8 cellular contexts compared by ENCODE assay signal in the genomic region with DNA sequence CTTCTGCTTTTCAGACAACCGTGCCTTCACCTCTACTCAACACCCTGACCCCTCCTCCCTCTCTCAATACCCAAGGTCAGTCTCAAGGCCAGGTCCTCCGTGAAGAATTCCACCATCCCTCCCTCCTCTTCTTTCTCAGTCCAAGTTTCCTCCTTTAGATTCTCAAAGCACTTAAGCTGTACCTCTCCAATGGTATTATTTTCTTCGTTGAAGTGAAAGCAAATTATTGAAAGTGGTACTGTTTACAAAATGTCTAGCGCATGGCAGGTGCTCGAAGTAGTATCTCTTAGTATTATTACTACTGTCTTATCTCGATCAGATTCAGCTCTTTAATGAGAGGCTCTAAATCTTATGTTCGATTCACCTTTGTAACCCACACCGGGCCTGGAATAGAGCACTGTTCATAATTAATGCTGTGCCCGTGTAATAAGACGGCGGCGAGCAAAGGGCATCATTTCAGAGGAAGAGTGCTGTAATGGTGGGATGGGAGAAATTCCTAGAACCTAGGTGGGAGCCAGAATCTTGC.
DNase-seq lines count a peak whose midpoint lies in the region; ATAC-seq and TF ChIP-seq lines count a peak whose summit lies in the region.

No MANE protein-coding gene starts in this region.

- H4K20me1 ChIP-seq in MM.1S (ENCODE audit: insufficient read depth, low read length), result no peaks in the 10 kb centered on the region

- H3K9me3 Mint-ChIP-seq in effector memory CD8-positive, alpha-beta T cell, result no peaks in the 10 kb centered on the region

- H3K4me2 ChIP-seq in MM.1S (ENCODE audit: low read depth, low read length), result peak overlapping the region; percentile 72

- peaks cover 4% of the 10 kb centered on the region; the same call in 1 of the 2 replicates for H3K27me3 ChIP-seq in MM.1S (replicated peaks; ENCODE audit: insufficient read depth, low read length)
- no peaks in the 10 kb centered on the region for H3K27me3 ChIP-seq in neuron (ENCODE audit: insufficient read depth, low read length)

- ATAC-seq in effector memory CD8-positive, alpha-beta T cell (replicated peaks), result peak; percentile 6
- ATAC-seq in GM18858 (IDR thresholded peaks at IDR 0.05; ENCODE audit: unreplicated experiment), result no peak

- H3K4me1 Mint-ChIP-seq in effector memory CD8-positive, alpha-beta T cell (ENCODE audit: low read depth in 2 of 2), result peaks cover 34 to 37% of the 10 kb centered on the region in 2 donors

- H3K27ac Mint-ChIP-seq in effector memory CD8-positive, alpha-beta T cell, result peak overlapping the region; percentile 94

- H3K9ac ChIP-seq in MM.1S (ENCODE audit: low read length), result peak overlapping the region; percentile 72; the same call in 1 of the 2 replicates

- peaks cover 4% of the 10 kb centered on the region; the same call in 1 of the 2 replicates for H3F3A ChIP-seq in MM.1S (ENCODE audit: insufficient read depth, low read length)

- H3K36me3 Mint-ChIP-seq in effector memory CD8-positive, alpha-beta T cell (ENCODE audit: insufficient read depth), result peaks cover 23% of the 10 kb centered on the region

- DNase-seq in DMS79 treated with DMSO at 0.1 percent for 48 hours (lab: John Stamatoyannopoulos, UW), result peak; percentile 18
- no peak for DNase-seq in MM.1S
- DNase-seq in effector memory CD8-positive, alpha-beta T cell, result no peak
- DNase-seq in 8988T, result no peak
- DNase-seq in midbrain (lab: John Stamatoyannopoulos, UW), result no peak
- no peak for DNase-seq in COLO668 (lab: John Stamatoyannopoulos, UW; ENCODE audit: unreplicated experiment)

- H3K4me1 ChIP-seq in MM.1S (ENCODE audit: low read length), result peaks cover 13% of the 10 kb centered on the region; the same call in 1 of the 2 replicates
- H3K4me1 ChIP-seq in neuron (ENCODE audit: insufficient read depth, low read length), result peaks cover 16% of the 10 kb centered on the region

- no peaks in the 10 kb centered on the region for H3K27me3 Mint-ChIP-seq in effector memory CD8-positive, alpha-beta T cell

- H3K4me3 ChIP-seq in MM.1S (ENCODE audit: low read length) (peak overlapping the region; percentile 87), neuron (ENCODE audit: low read length) (peak overlapping the region; percentile 66)

- peak overlapping the region; percentile 85 to 91 for H3K4me3 Mint-ChIP-seq in effector memory CD8-positive, alpha-beta T cell

- peaks cover 41% of the 10 kb centered on the region for H3K79me2 ChIP-seq in MM.1S (ENCODE audit: low read length)

- H3K9me2 ChIP-seq in MM.1S (replicated peaks; ENCODE audit: insufficient read depth, low read length), result no peaks in the 10 kb centered on the region

- H3K27ac ChIP-seq in MM.1S (ENCODE audit: low read length), result no peak overlapping the region; the same call in 1 of the 2 replicates

- H3K9me3 ChIP-seq in MM.1S (replicated peaks; ENCODE audit: insufficient read depth, low read length), result no peaks in the 10 kb centered on the region
- H3K9me3 ChIP-seq in neuron (ENCODE audit: low read length), result no peaks in the 10 kb centered on the region

- TF ChIP-seq CTCF in MM.1S (IDR thresholded peaks at IDR 0.05; ENCODE audit: low read length), result no peak

- H2AFZ ChIP-seq in MM.1S (ENCODE audit: low read length), result peak overlapping the region; percentile 83
- H2AFZ ChIP-seq in neuron (ENCODE audit: low read depth, low read length), result peak overlapping the region; percentile 89

- H3K36me3 ChIP-seq in MM.1S (replicated peaks; ENCODE audit: insufficient read depth, low read length) (no peaks in the 10 kb centered on the region), neuron (ENCODE audit: insufficient read depth, low read length) (peaks cover 5% of the 10 kb centered on the region)
